Comparison of ENCODE assay signal across 1 cellular context in the genomic region with DNA sequence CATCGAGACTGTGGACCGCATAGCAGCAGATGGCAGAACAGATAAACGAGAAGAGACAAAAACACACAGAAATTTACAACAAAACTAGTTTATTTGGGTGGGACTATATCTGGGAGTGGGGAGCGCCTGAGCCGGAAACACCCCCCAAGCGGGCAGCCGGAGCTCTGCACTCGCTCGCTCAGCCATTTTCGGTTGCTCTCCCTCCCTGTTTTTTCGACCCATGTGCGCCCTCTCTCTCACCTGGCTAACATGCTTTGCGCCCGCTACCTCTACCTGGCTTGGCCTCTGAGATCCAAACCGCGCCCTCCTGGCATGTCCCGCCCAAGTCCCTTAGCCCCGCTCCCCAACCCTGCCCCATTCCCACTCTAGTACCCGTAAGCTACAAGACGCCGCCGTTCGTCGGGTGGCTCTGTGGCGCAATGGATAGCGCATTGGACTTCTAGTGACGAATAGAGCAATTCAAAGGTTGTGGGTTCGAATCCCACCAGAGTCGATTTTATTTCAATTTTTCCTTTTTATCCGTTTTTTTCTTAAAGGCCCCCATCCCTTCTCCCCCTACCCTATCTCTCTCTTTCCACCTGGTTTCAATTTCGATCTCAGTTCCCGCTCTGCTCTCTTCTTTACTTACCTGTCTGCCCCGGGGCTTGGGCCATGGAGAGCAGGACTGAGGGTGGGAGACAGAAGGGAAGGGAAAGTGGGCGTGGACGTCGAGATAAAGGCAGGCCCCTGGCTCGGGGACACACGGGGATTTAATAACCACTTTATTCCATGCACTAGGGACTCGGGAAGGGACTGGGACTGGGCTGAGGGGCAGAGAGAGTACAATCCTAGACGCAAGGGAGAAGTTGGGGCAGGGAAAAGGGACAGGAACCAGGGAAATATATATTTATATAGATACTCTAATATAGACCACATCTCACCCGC.
TF ChIP-seq lines count a peak whose summit lies in the region.

No MANE protein-coding gene starts in this region.

TF ChIP-seq in H1, 55 proteins besides CTCF, POLR2A, EP300 and RAD21 (continues in another document):
- TF ChIP-seq CBX5 (IDR thresholded peaks at IDR 0.05; ENCODE audit: low read depth, low read length): no peak
- peak; percentile 40; the same call in 1 of the 2 replicates for TF ChIP-seq NRF1 (IDR thresholded peaks at IDR 0.05; ENCODE audit: low read depth, low read length)
- TF ChIP-seq ATF3 (IDR thresholded peaks at IDR 0.05; ENCODE audit: insufficient read depth, low read depth, low read length): no peak
- TF ChIP-seq SAP30 (IDR thresholded peaks at IDR 0.05; ENCODE audit: insufficient read depth, insufficient replicate concordance, low read length): peak; percentile 42
- TF ChIP-seq SP1 (IDR thresholded peaks at IDR 0.05; ENCODE audit: low read depth, low read length): no peak
- TF ChIP-seq RNF2 (IDR thresholded peaks at IDR 0.05; ENCODE audit: borderline replicate concordance, low read depth, low read length, missing control alignments, poor library complexity, severe bottlenecking): no peak
- TF ChIP-seq GTF2F1 (IDR thresholded peaks at IDR 0.05; ENCODE audit: borderline replicate concordance, low read depth, low read length): no peak
- TF ChIP-seq KDM5A (IDR thresholded peaks at IDR 0.05; ENCODE audit: low read length): no peak
- TF ChIP-seq FOSL1 (IDR thresholded peaks at IDR 0.05; ENCODE audit: insufficient read depth, low read depth, low read length): no peak
- 0 out of 2 replicates have a peak, but pooled peaks have one; percentile 35 for TF ChIP-seq PHF8 (conservative IDR thresholded peaks at IDR 0.05; ENCODE audit: low read depth, low read length)
- TF ChIP-seq CBX8 (IDR thresholded peaks at IDR 0.05; ENCODE audit: borderline replicate concordance, low read depth, low read length): no peak
- TF ChIP-seq YY1 (IDR thresholded peaks at IDR 0.05; ENCODE audit: low read depth, low read length): 0 out of 2 replicates have a peak, but pooled peaks have one; percentile 55
- no peak for TF ChIP-seq BRCA1 (IDR thresholded peaks at IDR 0.05; ENCODE audit: low read depth, low read length)
- no peak for TF ChIP-seq SRF (IDR thresholded peaks at IDR 0.05; ENCODE audit: low read depth, low read length)
- TF ChIP-seq BCL11A (IDR thresholded peaks at IDR 0.05; ENCODE audit: low read depth in 2 of 2, low read length in 2 of 2): no peak
- no peak for TF ChIP-seq HDAC2 (IDR thresholded peaks at IDR 0.05; ENCODE audit: borderline replicate concordance in 1 of 2, low read depth in 2 of 2, low read length in 2 of 2)
- TF ChIP-seq ASH2L (IDR thresholded peaks at IDR 0.05; ENCODE audit: low read length): peak; percentile 98
- TF ChIP-seq, protein P1, sequence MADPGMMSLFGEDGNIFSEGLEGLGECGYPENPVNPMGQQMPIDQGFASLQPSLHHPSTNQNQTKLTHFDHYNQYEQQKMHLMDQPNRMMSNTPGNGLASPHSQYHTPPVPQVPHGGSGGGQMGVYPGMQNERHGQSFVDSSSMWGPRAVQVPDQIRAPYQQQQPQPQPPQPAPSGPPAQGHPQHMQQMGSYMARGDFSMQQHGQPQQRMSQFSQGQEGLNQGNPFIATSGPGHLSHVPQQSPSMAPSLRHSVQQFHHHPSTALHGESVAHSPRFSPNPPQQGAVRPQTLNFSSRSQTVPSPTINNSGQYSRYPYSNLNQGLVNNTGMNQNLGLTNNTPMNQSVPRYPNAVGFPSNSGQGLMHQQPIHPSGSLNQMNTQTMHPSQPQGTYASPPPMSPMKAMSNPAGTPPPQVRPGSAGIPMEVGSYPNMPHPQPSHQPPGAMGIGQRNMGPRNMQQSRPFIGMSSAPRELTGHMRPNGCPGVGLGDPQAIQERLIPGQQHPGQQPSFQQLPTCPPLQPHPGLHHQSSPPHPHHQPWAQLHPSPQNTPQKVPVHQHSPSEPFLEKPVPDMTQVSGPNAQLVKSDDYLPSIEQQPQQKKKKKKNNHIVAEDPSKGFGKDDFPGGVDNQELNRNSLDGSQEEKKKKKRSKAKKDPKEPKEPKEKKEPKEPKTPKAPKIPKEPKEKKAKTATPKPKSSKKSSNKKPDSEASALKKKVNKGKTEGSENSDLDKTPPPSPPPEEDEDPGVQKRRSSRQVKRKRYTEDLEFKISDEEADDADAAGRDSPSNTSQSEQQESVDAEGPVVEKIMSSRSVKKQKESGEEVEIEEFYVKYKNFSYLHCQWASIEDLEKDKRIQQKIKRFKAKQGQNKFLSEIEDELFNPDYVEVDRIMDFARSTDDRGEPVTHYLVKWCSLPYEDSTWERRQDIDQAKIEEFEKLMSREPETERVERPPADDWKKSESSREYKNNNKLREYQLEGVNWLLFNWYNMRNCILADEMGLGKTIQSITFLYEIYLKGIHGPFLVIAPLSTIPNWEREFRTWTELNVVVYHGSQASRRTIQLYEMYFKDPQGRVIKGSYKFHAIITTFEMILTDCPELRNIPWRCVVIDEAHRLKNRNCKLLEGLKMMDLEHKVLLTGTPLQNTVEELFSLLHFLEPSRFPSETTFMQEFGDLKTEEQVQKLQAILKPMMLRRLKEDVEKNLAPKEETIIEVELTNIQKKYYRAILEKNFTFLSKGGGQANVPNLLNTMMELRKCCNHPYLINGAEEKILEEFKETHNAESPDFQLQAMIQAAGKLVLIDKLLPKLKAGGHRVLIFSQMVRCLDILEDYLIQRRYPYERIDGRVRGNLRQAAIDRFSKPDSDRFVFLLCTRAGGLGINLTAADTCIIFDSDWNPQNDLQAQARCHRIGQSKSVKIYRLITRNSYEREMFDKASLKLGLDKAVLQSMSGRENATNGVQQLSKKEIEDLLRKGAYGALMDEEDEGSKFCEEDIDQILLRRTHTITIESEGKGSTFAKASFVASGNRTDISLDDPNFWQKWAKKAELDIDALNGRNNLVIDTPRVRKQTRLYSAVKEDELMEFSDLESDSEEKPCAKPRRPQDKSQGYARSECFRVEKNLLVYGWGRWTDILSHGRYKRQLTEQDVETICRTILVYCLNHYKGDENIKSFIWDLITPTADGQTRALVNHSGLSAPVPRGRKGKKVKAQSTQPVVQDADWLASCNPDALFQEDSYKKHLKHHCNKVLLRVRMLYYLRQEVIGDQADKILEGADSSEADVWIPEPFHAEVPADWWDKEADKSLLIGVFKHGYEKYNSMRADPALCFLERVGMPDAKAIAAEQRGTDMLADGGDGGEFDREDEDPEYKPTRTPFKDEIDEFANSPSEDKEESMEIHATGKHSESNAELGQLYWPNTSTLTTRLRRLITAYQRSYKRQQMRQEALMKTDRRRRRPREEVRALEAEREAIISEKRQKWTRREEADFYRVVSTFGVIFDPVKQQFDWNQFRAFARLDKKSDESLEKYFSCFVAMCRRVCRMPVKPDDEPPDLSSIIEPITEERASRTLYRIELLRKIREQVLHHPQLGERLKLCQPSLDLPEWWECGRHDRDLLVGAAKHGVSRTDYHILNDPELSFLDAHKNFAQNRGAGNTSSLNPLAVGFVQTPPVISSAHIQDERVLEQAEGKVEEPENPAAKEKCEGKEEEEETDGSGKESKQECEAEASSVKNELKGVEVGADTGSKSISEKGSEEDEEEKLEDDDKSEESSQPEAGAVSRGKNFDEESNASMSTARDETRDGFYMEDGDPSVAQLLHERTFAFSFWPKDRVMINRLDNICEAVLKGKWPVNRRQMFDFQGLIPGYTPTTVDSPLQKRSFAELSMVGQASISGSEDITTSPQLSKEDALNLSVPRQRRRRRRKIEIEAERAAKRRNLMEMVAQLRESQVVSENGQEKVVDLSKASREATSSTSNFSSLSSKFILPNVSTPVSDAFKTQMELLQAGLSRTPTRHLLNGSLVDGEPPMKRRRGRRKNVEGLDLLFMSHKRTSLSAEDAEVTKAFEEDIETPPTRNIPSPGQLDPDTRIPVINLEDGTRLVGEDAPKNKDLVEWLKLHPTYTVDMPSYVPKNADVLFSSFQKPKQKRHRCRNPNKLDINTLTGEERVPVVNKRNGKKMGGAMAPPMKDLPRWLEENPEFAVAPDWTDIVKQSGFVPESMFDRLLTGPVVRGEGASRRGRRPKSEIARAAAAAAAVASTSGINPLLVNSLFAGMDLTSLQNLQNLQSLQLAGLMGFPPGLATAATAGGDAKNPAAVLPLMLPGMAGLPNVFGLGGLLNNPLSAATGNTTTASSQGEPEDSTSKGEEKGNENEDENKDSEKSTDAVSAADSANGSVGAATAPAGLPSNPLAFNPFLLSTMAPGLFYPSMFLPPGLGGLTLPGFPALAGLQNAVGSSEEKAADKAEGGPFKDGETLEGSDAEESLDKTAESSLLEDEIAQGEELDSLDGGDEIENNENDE (IDR thresholded peaks at IDR 0.05; ENCODE audit: insufficient replicate concordance, low read length): no peak
- TF ChIP-seq, protein P2, sequence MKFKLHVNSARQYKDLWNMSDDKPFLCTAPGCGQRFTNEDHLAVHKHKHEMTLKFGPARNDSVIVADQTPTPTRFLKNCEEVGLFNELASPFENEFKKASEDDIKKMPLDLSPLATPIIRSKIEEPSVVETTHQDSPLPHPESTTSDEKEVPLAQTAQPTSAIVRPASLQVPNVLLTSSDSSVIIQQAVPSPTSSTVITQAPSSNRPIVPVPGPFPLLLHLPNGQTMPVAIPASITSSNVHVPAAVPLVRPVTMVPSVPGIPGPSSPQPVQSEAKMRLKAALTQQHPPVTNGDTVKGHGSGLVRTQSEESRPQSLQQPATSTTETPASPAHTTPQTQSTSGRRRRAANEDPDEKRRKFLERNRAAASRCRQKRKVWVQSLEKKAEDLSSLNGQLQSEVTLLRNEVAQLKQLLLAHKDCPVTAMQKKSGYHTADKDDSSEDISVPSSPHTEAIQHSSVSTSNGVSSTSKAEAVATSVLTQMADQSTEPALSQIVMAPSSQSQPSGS (IDR thresholded peaks at IDR 0.05; ENCODE audit: low read length): no peak
- TF ChIP-seq BACH1 (IDR thresholded peaks at IDR 0.05; ENCODE audit: low read length): no peak
- no peak for TF ChIP-seq EGR1 (IDR thresholded peaks at IDR 0.05; ENCODE audit: borderline replicate concordance, low read depth, low read length)
- TF ChIP-seq CTBP2 (IDR thresholded peaks at IDR 0.05; ENCODE audit: borderline replicate concordance, insufficient read depth, insufficient read length, low read length): no peak
- TF ChIP-seq, protein P3, sequence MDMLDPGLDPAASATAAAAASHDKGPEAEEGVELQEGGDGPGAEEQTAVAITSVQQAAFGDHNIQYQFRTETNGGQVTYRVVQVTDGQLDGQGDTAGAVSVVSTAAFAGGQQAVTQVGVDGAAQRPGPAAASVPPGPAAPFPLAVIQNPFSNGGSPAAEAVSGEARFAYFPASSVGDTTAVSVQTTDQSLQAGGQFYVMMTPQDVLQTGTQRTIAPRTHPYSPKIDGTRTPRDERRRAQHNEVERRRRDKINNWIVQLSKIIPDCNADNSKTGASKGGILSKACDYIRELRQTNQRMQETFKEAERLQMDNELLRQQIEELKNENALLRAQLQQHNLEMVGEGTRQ (IDR thresholded peaks at IDR 0.05; ENCODE audit: low read length): no peak
- TF ChIP-seq CHD2 (IDR thresholded peaks at IDR 0.05; ENCODE audit: low read length): no peak
- peak; percentile 60; the same call in 1 of the 2 replicates for TF ChIP-seq CREB1 (IDR thresholded peaks at IDR 0.05)
- TF ChIP-seq TAF7 (optimal IDR thresholded peaks at IDR 0.05; ENCODE audit: borderline replicate concordance, low read depth, low read length): peak; percentile 56
- TF ChIP-seq SP2 (IDR thresholded peaks at IDR 0.05; ENCODE audit: low read length): no peak
- no peak for TF ChIP-seq RFX5 (IDR thresholded peaks at IDR 0.05; ENCODE audit: borderline replicate concordance, low read depth, low read length)
- peak; percentile 50; the same call in 1 of the 2 replicates for TF ChIP-seq POLR2AphosphoS5 (IDR thresholded peaks at IDR 0.05; ENCODE audit: low read depth, low read length)
- TF ChIP-seq TBP (IDR thresholded peaks at IDR 0.05; ENCODE audit: low read depth, low read length): peak; percentile 98
- peak; percentile 92 for TF ChIP-seq CEBPB (IDR thresholded peaks at IDR 0.05; ENCODE audit: low read depth, low read length)
- TF ChIP-seq MAFK (IDR thresholded peaks at IDR 0.05; ENCODE audit: low read depth, low read length): peak; percentile 47; the same call in 1 of the 2 replicates
- TF ChIP-seq NANOG (IDR thresholded peaks at IDR 0.05; ENCODE audit: insufficient read depth, low read depth, low read length, poor library complexity, severe bottlenecking): no peak
- TF ChIP-seq POU5F1 (IDR thresholded peaks at IDR 0.05; ENCODE audit: low read depth, low read length): 0 out of 2 replicates have a peak, but pooled peaks have one; percentile 57
- TF ChIP-seq TCF12 (IDR thresholded peaks at IDR 0.05; ENCODE audit: low read depth, low read length): no peak
- peak; percentile 87 for TF ChIP-seq TEAD4 (IDR thresholded peaks at IDR 0.05; ENCODE audit: low read depth, low read length)
- TF ChIP-seq CHD1 (IDR thresholded peaks at IDR 0.05; ENCODE audit: low read depth, low read length): no peak
- peak; percentile 17; the same call in 1 of the 2 replicates for TF ChIP-seq KDM1A (IDR thresholded peaks at IDR 0.05; ENCODE audit: borderline replicate concordance, low read length)
- TF ChIP-seq MAX (IDR thresholded peaks at IDR 0.05): peak; percentile 48; the same call in 1 of the 2 replicates
- TF ChIP-seq HDAC6 (IDR thresholded peaks at IDR 0.05; ENCODE audit: low read depth, low read length): no peak
- TF ChIP-seq RXRA (IDR thresholded peaks at IDR 0.05; ENCODE audit: insufficient read depth, low read depth, low read length): no peak
- peak in 1 of 2 experiments; percentile 12; a peak in 2 of 4 replicates for TF ChIP-seq SIN3A (conservative IDR thresholded peaks at IDR 0.05 in 1 of 2, IDR thresholded peaks at IDR 0.05 in 1 of 2; ENCODE audit: low read depth in 1 of 2, low read length in 2 of 2)
- 0 out of 2 replicates have a peak, but pooled peaks have one; percentile 25 for TF ChIP-seq TAF1 (IDR thresholded peaks at IDR 0.05; ENCODE audit: low read depth, low read length)
- TF ChIP-seq JUN (IDR thresholded peaks at IDR 0.05; ENCODE audit: low read depth, low read length): no peak
- TF ChIP-seq GABPA (IDR thresholded peaks at IDR 0.05; ENCODE audit: borderline replicate concordance, insufficient read depth, low read length): no peak
- no peak for TF ChIP-seq SP4 (IDR thresholded peaks at IDR 0.05; ENCODE audit: low read length)
- no peak for TF ChIP-seq SUZ12 (IDR thresholded peaks at IDR 0.05; ENCODE audit: low read length)
- TF ChIP-seq RBBP5 (IDR thresholded peaks at IDR 0.05; ENCODE audit: borderline replicate concordance, low read depth, low read length): peak; percentile 98; the same call in 1 of the 2 replicates
- TF ChIP-seq, protein P4, sequence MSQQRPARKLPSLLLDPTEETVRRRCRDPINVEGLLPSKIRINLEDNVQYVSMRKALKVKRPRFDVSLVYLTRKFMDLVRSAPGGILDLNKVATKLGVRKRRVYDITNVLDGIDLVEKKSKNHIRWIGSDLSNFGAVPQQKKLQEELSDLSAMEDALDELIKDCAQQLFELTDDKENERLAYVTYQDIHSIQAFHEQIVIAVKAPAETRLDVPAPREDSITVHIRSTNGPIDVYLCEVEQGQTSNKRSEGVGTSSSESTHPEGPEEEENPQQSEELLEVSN (IDR thresholded peaks at IDR 0.05): no peak
- TF ChIP-seq JUND (IDR thresholded peaks at IDR 0.05; ENCODE audit: low read length): no peak
- TF ChIP-seq SIRT6 (IDR thresholded peaks at IDR 0.05; ENCODE audit: low read length): no peak
- TF ChIP-seq EZH2 (IDR thresholded peaks at IDR 0.05; ENCODE audit: low read depth, low read length, severe bottlenecking): no peak
- TF ChIP-seq ZNF274 (IDR thresholded peaks at IDR 0.05; ENCODE audit: borderline replicate concordance, extremely low read depth, low read length): no peak
